Comparison of ENCODE assay signal across 8 cellular contexts in the genomic region with DNA sequence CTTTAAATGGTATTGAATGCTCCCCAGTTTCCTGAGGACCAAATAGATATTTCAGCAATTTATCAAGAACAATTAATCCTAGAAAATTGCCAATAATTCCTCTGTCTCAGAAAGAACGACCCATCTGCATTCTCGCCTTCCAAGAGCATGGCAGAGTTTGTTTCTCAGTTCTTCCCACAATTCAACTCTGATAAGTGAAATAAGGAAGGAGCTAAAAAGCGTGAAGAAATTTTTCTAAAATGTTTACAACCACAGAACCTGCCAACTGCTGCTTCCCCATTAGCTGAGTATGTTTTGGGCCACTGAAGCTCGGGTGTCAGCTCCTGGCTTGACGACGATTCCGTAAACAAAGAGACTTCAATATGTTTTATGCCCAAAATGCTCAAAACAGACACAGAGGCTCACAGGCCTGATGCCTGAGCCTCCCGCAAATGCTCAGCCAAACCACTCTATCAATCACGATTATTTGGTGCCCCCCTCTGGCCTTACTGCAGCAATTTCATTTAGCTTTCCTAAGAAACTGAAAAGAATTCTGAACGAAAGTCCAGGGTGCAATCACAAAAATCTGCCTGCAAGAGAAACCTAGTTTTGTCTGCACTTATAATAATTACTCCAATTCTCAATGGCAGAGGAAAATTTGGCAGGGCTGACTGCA.
DNase-seq lines count a peak whose midpoint lies in the region; ATAC-seq and TF ChIP-seq lines count a peak whose summit lies in the region.
"Had no signal": no experiment of that assay in that cellular context is flagged by ENCODE, and none has a peak within 500 bp of the region (broad histone marks: within the 10 kb centered on the region; RNA-seq: fewer than 3 reads in every experiment).

No MANE protein-coding gene starts in this region.

- H3K27ac ChIP-seq in HUES48 (ENCODE audit: low read depth, low read length) = no peak overlapping the region
- H3K27ac ChIP-seq in fibroblast of lung (ENCODE audit: insufficient read depth, low read length) = no peak overlapping the region

- no peaks in the 10 kb centered on the region for H3K4me1 ChIP-seq in HUES48 (ENCODE audit: control insufficient read depth, insufficient read depth, low read length)
- H3K4me1 ChIP-seq in fibroblast of lung (ENCODE audit: control insufficient read depth, extremely low read depth, insufficient read depth, low read length) = no peaks in the 10 kb centered on the region

- H4K20me1 ChIP-seq in fibroblast of lung (ENCODE audit: control insufficient read depth, extremely low read depth, insufficient read depth, low read length) = no peaks in the 10 kb centered on the region

- H3K36me3 ChIP-seq in HUES48 (ENCODE audit: control insufficient read depth, insufficient read depth, low read length) (no peaks in the 10 kb centered on the region), fibroblast of lung (ENCODE audit: control insufficient read depth, insufficient read depth, low read length) (no peaks in the 10 kb centered on the region)

- H3K79me2 ChIP-seq in fibroblast of lung (ENCODE audit: control insufficient read depth, insufficient read depth, low read length) = no peaks in the 10 kb centered on the region

- intact Hi-C loops in posterior vena cava (cut with DNase I) = no loop called here

- H3K4me3 ChIP-seq in HUES48 (ENCODE audit: low read depth, low read length) (no peak overlapping the region), fibroblast of lung (replicated peaks in 1 of 4; ENCODE audit: control extremely low read depth in 1 of 4, insufficient read depth in 1 of 4, low read depth in 3 of 4, low read length in 4 of 4) (no peak overlapping the region)

- H3K9me3 ChIP-seq in HUES48 (ENCODE audit: control insufficient read depth, insufficient read depth, low read length) = no peaks in the 10 kb centered on the region
- H3K9me3 ChIP-seq in fibroblast of lung (ENCODE audit: control insufficient read depth, insufficient read depth, low read depth, low read length) = no peaks in the 10 kb centered on the region

- peak overlapping the region; percentile 37 for H3K4me2 ChIP-seq in fibroblast of lung (ENCODE audit: extremely low read depth, insufficient read depth, low read length)

- no peak for ATAC-seq in HG02981 (IDR thresholded peaks at IDR 0.05; ENCODE audit: unreplicated experiment)

- DNase-seq in SHP77 treated with DMSO at 0.1 percent for 48 hours (lab: John Stamatoyannopoulos, UW) (peak; percentile 10), fibroblast of lung (ENCODE audit: low read depth in 2 of 2) (peak; percentile 79 to 86), non-pigmented ciliary epithelial cell (ENCODE audit: low read depth) (peak; percentile 49), posterior vena cava (ENCODE audit: low spot score) (no peak)
- DNase-seq: activated naive CD8-positive, alpha-beta T cell treated with anti-CD3 and anti-CD28 coated beads, Interleukin-2, amount 10 ng/mL, durations not matched to agents 7 days and 5 days had no signal

- H2AFZ ChIP-seq in fibroblast of lung (ENCODE audit: low read length) = peak overlapping the region; percentile 66

- H3K27me3 ChIP-seq in HUES48 (ENCODE audit: control insufficient read depth, insufficient read depth, low read length) = no peaks in the 10 kb centered on the region
- no peaks in the 10 kb centered on the region for H3K27me3 ChIP-seq in fibroblast of lung (ENCODE audit: control insufficient read depth, insufficient read depth, low read length)

- TF ChIP-seq CTCF in GM12872 (IDR thresholded peaks at IDR 0.05; ENCODE audit: insufficient read depth, low read depth, low read length) (peak; percentile 32; the same call in 1 of the 3 replicates), fibroblast of lung (conservative IDR thresholded peaks at IDR 0.05 in 1 of 2, IDR thresholded peaks at IDR 0.05 in 1 of 2; ENCODE audit: low read depth in 1 of 2, low read length in 2 of 2) (peak; percentile 57 to 62)

- H3K9ac ChIP-seq in HUES48 (ENCODE audit: low read depth, low read length) (peak overlapping the region; percentile 15; the same call in 1 of the 2 replicates), fibroblast of lung (ENCODE audit: insufficient read depth, low read length) (no peak overlapping the region)
